In genomic region chr6:33862536-33862935, GRCh38 we compare ENCODE assay signal across 20 cellular contexts. TPM values are rescaled to one million over a fixed set of nuclear protein-coding genes. Genes with fewer than 3 reads are reported as not detected.
A peak's percentile ranks its signal among the peaks of the same experiment; 100 is the strongest.
DNase-seq lines count a peak whose midpoint lies in the region; ATAC-seq, FAIRE-seq and TF ChIP-seq lines count a peak whose summit lies in the region.
"Had no signal": no experiment of that assay in that cellular context is flagged by ENCODE, and none has a peak within 500 bp of the region (broad histone marks: within the 10 kb centered on the region; RNA-seq: fewer than 3 reads in every experiment).

No MANE protein-coding gene starts in this region.

- no peak overlapping the region for H3K4me3 Mint-ChIP-seq in activated CD4-positive, alpha-beta T cell treated with anti-CD3 and anti-CD28 coated beads, Interleukin-2, amount 10 ng/mL, durations not matched to agents 24 days and 14 days
- H3K4me3 Mint-ChIP-seq in activated naive CD8-positive, alpha-beta T cell treated with anti-CD3 and anti-CD28 coated beads for 36 hours: no peak overlapping the region
- H3K4me3 Mint-ChIP-seq: CD14-positive monocyte, GM23338, IgD-negative memory B cell had no signal

- H3K4me1 ChIP-seq in osteoblast (ENCODE audit: insufficient read depth, low read length): peaks cover 5% of the 10 kb centered on the region
- no peaks in the 10 kb centered on the region for H3K4me1 ChIP-seq in gastrocnemius medialis

- H3K4me2 ChIP-seq in osteoblast (ENCODE audit: insufficient read depth, low read length): no peak overlapping the region
- H3K4me2 ChIP-seq: BLaER1, GM23338 had no signal

- peaks cover 32% of the 10 kb centered on the region for H3K4me1 Mint-ChIP-seq in activated CD4-positive, alpha-beta T cell treated with anti-CD3 and anti-CD28 coated beads, Interleukin-2, amount 10 ng/mL, durations not matched to agents 24 days and 14 days
- H3K4me1 Mint-ChIP-seq in activated naive CD8-positive, alpha-beta T cell treated with anti-CD3 and anti-CD28 coated beads for 36 hours: peaks cover 20% of the 10 kb centered on the region

- no peaks in the 10 kb centered on the region for H4K20me1 ChIP-seq in osteoblast (ENCODE audit: insufficient read depth, low read length)

- H3K36me3 ChIP-seq in WERI-Rb-1: no peaks in the 10 kb centered on the region
- no peaks in the 10 kb centered on the region for H3K36me3 ChIP-seq in bronchial epithelial cell (ENCODE audit: control insufficient read depth, insufficient read depth, low read length)
- no peaks in the 10 kb centered on the region for H3K36me3 ChIP-seq in osteoblast (ENCODE audit: insufficient read depth, low read length)
- no peaks in the 10 kb centered on the region for H3K36me3 ChIP-seq in gastrocnemius medialis
- H3K36me3 ChIP-seq: BLaER1 had no signal

- FAIRE-seq in bronchial epithelial cell (lab: Jason Lieb, UNC): peak; percentile 62
- FAIRE-seq: GM12891, GM19239, HepG2 had no signal

- H3K9me3 ChIP-seq in WERI-Rb-1 (ENCODE audit: severe bottlenecking): no peaks in the 10 kb centered on the region
- no peaks in the 10 kb centered on the region for H3K9me3 ChIP-seq in osteoblast (ENCODE audit: low read depth, low read length)
- H3K9me3 ChIP-seq in gastrocnemius medialis: no peaks in the 10 kb centered on the region

- no peaks in the 10 kb centered on the region for H3K79me2 ChIP-seq in osteoblast (ENCODE audit: insufficient read depth, low read length)

- peaks cover 11% of the 10 kb centered on the region for H3K9me3 Mint-ChIP-seq in activated CD4-positive, alpha-beta T cell treated with anti-CD3 and anti-CD28 coated beads, Interleukin-2, amount 10 ng/mL, durations not matched to agents 24 days and 14 days
- H3K9me3 Mint-ChIP-seq in activated naive CD8-positive, alpha-beta T cell treated with anti-CD3 and anti-CD28 coated beads for 36 hours: peaks cover 6% of the 10 kb centered on the region

- no peak for TF ChIP-seq POLR2A in gastrocnemius medialis (IDR thresholded peaks at IDR 0.05)

- no peak overlapping the region for H3K4me3 ChIP-seq in WERI-Rb-1 (ENCODE audit: low read depth, low read length)
- no peak overlapping the region for H3K4me3 ChIP-seq in bronchial epithelial cell (ENCODE audit: low read depth, low read length)
- no peak overlapping the region for H3K4me3 ChIP-seq in osteoblast (ENCODE audit: insufficient read depth, low read length)
- H3K4me3 ChIP-seq in gastrocnemius medialis: no peak overlapping the region
- H3K4me3 ChIP-seq: BLaER1, GM23338 had no signal

- H3K36me3 Mint-ChIP-seq in activated CD4-positive, alpha-beta T cell treated with anti-CD3 and anti-CD28 coated beads, Interleukin-2, amount 10 ng/mL, durations not matched to agents 24 days and 14 days (ENCODE audit: low read depth): no peaks in the 10 kb centered on the region
- H3K36me3 Mint-ChIP-seq in activated naive CD8-positive, alpha-beta T cell treated with anti-CD3 and anti-CD28 coated beads for 36 hours: peaks cover 2% of the 10 kb centered on the region
- H3K36me3 Mint-ChIP-seq: CD14-positive monocyte; CD4-positive, alpha-beta memory T cell; IgD-negative memory B cell had no signal

- intact Hi-C loops in activated CD4-positive, alpha-beta T cell treated with anti-CD3 and anti-CD28 coated beads, Interleukin-2, amount 10 ng/mL, durations not matched to agents 24 days and 14 days (cut with micrococcal nuclease): no loop called here
- intact Hi-C loops in gastrocnemius medialis (cut with DNase I; ENCODE audit: low total_unique reads): no loop called here

- no peak overlapping the region for H2AFZ ChIP-seq in osteoblast (ENCODE audit: low read length)
- H2AFZ ChIP-seq: GM23338 had no signal

- in situ Hi-C loops in gastrocnemius medialis (cut with MboI; ENCODE audit: low sequenced_read_pairs in 4 of 4): no loop called here

- H3K27me3 Mint-ChIP-seq in activated CD4-positive, alpha-beta T cell treated with anti-CD3 and anti-CD28 coated beads, Interleukin-2, amount 10 ng/mL, durations not matched to agents 24 days and 14 days: peaks cover 6% of the 10 kb centered on the region
- peaks cover 8% of the 10 kb centered on the region for H3K27me3 Mint-ChIP-seq in activated naive CD8-positive, alpha-beta T cell treated with anti-CD3 and anti-CD28 coated beads for 36 hours

- peak overlapping the region; percentile 90 for H3K27ac ChIP-seq in WERI-Rb-1
- no peak overlapping the region for H3K27ac ChIP-seq in osteoblast (ENCODE audit: low read depth, low read length)
- H3K27ac ChIP-seq in gastrocnemius medialis: no peak overlapping the region
- H3K27ac ChIP-seq: 22Rv1, BLaER1 had no signal

- no peak for DNase-seq in activated CD4-positive, alpha-beta T cell treated with anti-CD3 and anti-CD28 coated beads, Interleukin-2, amount 10 ng/mL, durations not matched to agents 24 days and 14 days
- DNase-seq in activated CD4-positive, alpha-beta T cell treated with anti-CD3 and anti-CD28 coated beads, Interleukin-2, amount 50 U/mL, for 48 hours: no peak
- DNase-seq in WERI-Rb-1: peak; percentile 24
- DNase-seq in bronchial epithelial cell (ENCODE audit: low read depth): no peak
- DNase-seq in osteoblast (ENCODE audit: insufficient read length, low spot score, missing footprints): peak; percentile 48
- DNase-seq in stimulated activated CD4-positive, alpha-beta T cell treated with anti-CD3 and anti-CD28 coated beads, Interleukin-4, amount 100 ng/mL, for 4 hours: no peak
- no peak for DNase-seq in activated naive CD8-positive, alpha-beta T cell treated with anti-CD3 and anti-CD28 coated beads for 36 hours
- no peak for DNase-seq in gastrocnemius medialis
- DNase-seq: CD4-positive, alpha-beta memory T cell; GF-D8; H7 had no signal

- H3K27ac Mint-ChIP-seq in activated CD4-positive, alpha-beta T cell treated with anti-CD3 and anti-CD28 coated beads, Interleukin-2, amount 10 ng/mL, durations not matched to agents 24 days and 14 days: peak overlapping the region; percentile 25
- no peak overlapping the region for H3K27ac Mint-ChIP-seq in activated naive CD8-positive, alpha-beta T cell treated with anti-CD3 and anti-CD28 coated beads for 36 hours
- H3K27ac Mint-ChIP-seq: GM23338, IgD-negative memory B cell had no signal

- H3K27me3 ChIP-seq in WERI-Rb-1 (ENCODE audit: insufficient read depth, low read depth, severe bottlenecking) (no peaks in the 10 kb centered on the region), bronchial epithelial cell (ENCODE audit: control insufficient read depth, insufficient read depth, low read length) (no peaks in the 10 kb centered on the region), osteoblast (ENCODE audit: insufficient read depth, low read length) (peaks cover 7% of the 10 kb centered on the region), gastrocnemius medialis (no peaks in the 10 kb centered on the region)

- ATAC-seq in gastrocnemius medialis: no peak
- ATAC-seq: GM23338, HepG2 had no signal

- TF ChIP-seq CTCF in WERI-Rb-1 (IDR thresholded peaks at IDR 0.05; ENCODE audit: low read depth, low read length): no peak
- TF ChIP-seq CTCF in bronchial epithelial cell (IDR thresholded peaks at IDR 0.05; ENCODE audit: insufficient read depth, low read length, severe bottlenecking): no peak
- no peak for TF ChIP-seq CTCF in osteoblast (IDR thresholded peaks at IDR 0.05; ENCODE audit: extremely low read depth, low read depth, low read length)
- no peak for TF ChIP-seq CTCF in gastrocnemius medialis (IDR thresholded peaks at IDR 0.05 in 4 of 5, conservative IDR thresholded peaks at IDR 0.05 in 1 of 5)

RNA-seq across cellular contexts. Expression of gene MLN, which starts 58.7 kb away (rescaled TPM):
- not detected in 2 replicates for total RNA-seq in activated CD4-positive, alpha-beta T cell treated with anti-CD3 and anti-CD28 coated beads, Interleukin-2, amount 10 ng/mL, durations not matched to agents 24 days and 14 days
- total RNA-seq in bronchial epithelial cell: not detected in 2 replicates
- total RNA-seq in osteoblast: not detected in 2 replicates
- total RNA-seq in activated naive CD8-positive, alpha-beta T cell treated with anti-CD3 and anti-CD28 coated beads for 36 hours: not detected
- not detected for total RNA-seq in gastrocnemius medialis
- total RNA-seq: A673; CD4-positive, alpha-beta memory T cell; GM23338; H7; HepG2 had no signal

Comparison
In these comparisons a context has a peak if more than half of its experiments do, and no peak if none do; other contexts are left out.
1. DNase-seq: peak in WERI-Rb-1 (single experiment) and osteoblast (single experiment); none in activated CD4-positive, alpha-beta T cell treated with anti-CD3 and anti-CD28 coated beads, Interleukin-2, amount 10 ng/mL, durations not matched to agents 24 days and 14 days (single experiment), activated CD4-positive, alpha-beta T cell treated with anti-CD3 and anti-CD28 coated beads, Interleukin-2, amount 50 U/mL, for 48 hours (0 of 2), bronchial epithelial cell (single experiment), stimulated activated CD4-positive, alpha-beta T cell treated with anti-CD3 and anti-CD28 coated beads, Interleukin-4, amount 100 ng/mL, for 4 hours (0 of 2), activated naive CD8-positive, alpha-beta T cell treated with anti-CD3 and anti-CD28 coated beads for 36 hours (single experiment) and gastrocnemius medialis (0 of 2).